8 cellular contexts compared by ENCODE assay signal in the genomic region with DNA sequence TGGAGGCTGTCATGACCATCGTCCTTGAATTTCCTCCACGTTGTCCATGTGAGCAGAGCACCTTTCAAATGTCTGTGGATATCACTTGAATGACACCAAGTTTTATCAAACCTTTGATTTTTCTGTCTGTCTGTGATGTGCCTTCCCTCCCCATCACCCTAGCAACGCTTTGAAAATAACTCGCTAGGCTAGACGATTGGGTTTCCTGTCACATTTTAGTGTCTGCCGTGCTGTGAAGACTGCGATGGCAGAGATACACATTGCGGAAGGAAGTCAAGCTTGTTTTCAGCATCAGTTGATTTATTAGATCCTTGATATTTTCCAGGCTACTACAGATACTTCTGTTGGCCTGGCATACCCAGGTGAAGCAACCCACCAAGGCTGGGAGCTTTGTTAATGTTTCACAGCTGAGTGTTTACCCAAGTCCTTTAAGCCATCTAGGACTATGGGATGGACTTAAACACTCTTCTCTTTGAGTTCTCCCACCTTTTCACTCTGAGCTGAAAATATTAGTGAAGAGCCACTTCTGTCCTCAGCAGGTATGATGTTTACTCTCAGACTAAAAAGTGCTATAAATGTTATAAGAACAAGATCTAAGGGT.
DNase-seq lines count a peak whose midpoint lies in the region; ATAC-seq and TF ChIP-seq lines count a peak whose summit lies in the region.

No MANE protein-coding gene starts in this region.

- H3K27me3 ChIP-seq in body of pancreas (no peaks in the 10 kb centered on the region), suprapubic skin (no peaks in the 10 kb centered on the region)

- H3K4me3 Mint-ChIP-seq in T-helper 17 cell, result peak overlapping the region; percentile 82

- H3K9me3 ChIP-seq in T-helper 17 cell (ENCODE audit: control insufficient read depth, low read length, poor library complexity, severe bottlenecking) (no peaks in the 10 kb centered on the region), body of pancreas (no peaks in the 10 kb centered on the region), suprapubic skin (no peaks in the 10 kb centered on the region)

- H3K27ac Mint-ChIP-seq in T-helper 17 cell, result peak overlapping the region; percentile 98

- peak; percentile 42 for ATAC-seq in HG02642 (IDR thresholded peaks at IDR 0.05; ENCODE audit: poor library complexity, unreplicated experiment)
- ATAC-seq in T-helper 17 cell, result peak; percentile 73
- peak; percentile 50 for ATAC-seq in body of pancreas
- no peak for ATAC-seq in GM21717 (IDR thresholded peaks at IDR 0.05; ENCODE audit: unreplicated experiment)

- DNase-seq in T-helper 17 cell (peak; percentile 41 to 69 (median 64)), body of pancreas (peak in 3 of 4 donors; percentile 43 to 49 (median 44)), NCI-H2196 (lab: John Stamatoyannopoulos, UW; ENCODE audit: unreplicated experiment) (no peak), suprapubic skin (ENCODE audit: low spot score in 2 of 2) (no peak), A172 (ENCODE audit: low spot score) (no peak)
- peak; percentile 34 to 58 for DNase-seq in stimulated activated CD8-positive, alpha-beta memory T cell treated with anti-CD3 and anti-CD28 coated beads, Interleukin-15, amount 100 ng/mL, for 4 hours (ENCODE audit: low read depth in 2 of 2)

- WGBS in body of pancreas, 2 donors, result 44 to 48% methylated on average over 8 of the region's 8 CpGs
- WGBS in suprapubic skin, result 59% methylated on average over 8 of the region's 8 CpGs

- H3K27ac ChIP-seq in body of pancreas, result peak overlapping the region in 1 of 4 donors; percentile 17
- H3K27ac ChIP-seq in suprapubic skin, result no peak overlapping the region

- H3K4me3 ChIP-seq in body of pancreas (no peak overlapping the region), suprapubic skin (no peak overlapping the region)

- no peaks in the 10 kb centered on the region for H3K27me3 Mint-ChIP-seq in T-helper 17 cell

- no peak for TF ChIP-seq POLR2A in body of pancreas (IDR thresholded peaks at IDR 0.05)
- TF ChIP-seq POLR2A in suprapubic skin (IDR thresholded peaks at IDR 0.05), result no peak

- TF ChIP-seq EP300 in suprapubic skin (IDR thresholded peaks at IDR 0.05), result no peak

- H3K4me1 ChIP-seq in body of pancreas (peaks cover 20% of the 10 kb centered on the region), suprapubic skin (peaks cover 42% of the 10 kb centered on the region)

- no peaks in the 10 kb centered on the region for H3K36me3 Mint-ChIP-seq in T-helper 17 cell (ENCODE audit: low read depth)

- H3K36me3 ChIP-seq in body of pancreas (replicated peaks in 1 of 2; ENCODE audit: insufficient read depth in 1 of 2, low read depth in 2 of 2) (no peaks in the 10 kb centered on the region), suprapubic skin (no peaks in the 10 kb centered on the region)

- H3K4me1 Mint-ChIP-seq in T-helper 17 cell, result peaks cover 60% of the 10 kb centered on the region

- TF ChIP-seq CTCF in body of pancreas (IDR thresholded peaks at IDR 0.05) (no peak), suprapubic skin (IDR thresholded peaks at IDR 0.05) (no peak)

- intact Hi-C loops in body of pancreas (cut with DNase I), result no loop called here

Comparison
In these comparisons a context has a peak if more than half of its experiments do, and no peak if none do; other contexts are left out.
1. DNase-seq: peak in T-helper 17 cell (3 of 3), body of pancreas (3 of 4) and stimulated activated CD8-positive, alpha-beta memory T cell treated with anti-CD3 and anti-CD28 coated beads, Interleukin-15, amount 100 ng/mL, for 4 hours (2 of 2); none in NCI-H2196 (single experiment), suprapubic skin (0 of 2) and A172 (single experiment).